In genomic region chr19:53130506-53130905, GRCh38 we compare ENCODE assay signal across 22 cellular contexts. TPM values are rescaled to one million over a fixed set of nuclear protein-coding genes. Genes with fewer than 3 reads are reported as not detected.
A peak's percentile ranks its signal among the peaks of the same experiment; 100 is the strongest.
DNase-seq lines count a peak whose midpoint lies in the region; ATAC-seq, FAIRE-seq and TF ChIP-seq lines count a peak whose summit lies in the region.
"Had no signal": no experiment of that assay in that cellular context is flagged by ENCODE, and none has a peak within 500 bp of the region (broad histone marks: within the 10 kb centered on the region; RNA-seq: fewer than 3 reads in every experiment).

No MANE protein-coding gene starts in this region.

- no peak for DNase-seq in right atrium auricular region (ENCODE audit: low spot score)
- no peak for DNase-seq in right cardiac atrium
- DNase-seq in dorsolateral prefrontal cortex, result peak in 3 of 10 donors; percentile 17 to 44 (median 43)
- DNase-seq in neural progenitor cell (ENCODE audit: low spot score), result peak; percentile 49
- no peak for DNase-seq in activated naive CD4-positive, alpha-beta T cell treated with anti-CD3 and anti-CD28 coated beads, Interleukin-2, amount 50 U/mL, for 16 hours
- no peak for DNase-seq in CD1c-positive myeloid dendritic cell (ENCODE audit: extremely low spot score)
- no peak for DNase-seq in urothelium cell line (ENCODE audit: low spot score)
- no peak for DNase-seq in NCI-H1694 (lab: John Stamatoyannopoulos, UW)
- DNase-seq: activated CD4-positive, alpha-beta T cell treated with anti-CD3 and anti-CD28 coated beads for 48 hours; activated naive CD4-positive, alpha-beta T cell; activated T-cell treated with anti-CD3 and anti-CD28 coated beads, Interleukin-2, amount 50 U/mL, for 48 hours; amniotic stem cell; left lung; NCI-H1092; NCI-H2029; NCI-H82; trophoblast cell had no signal

- H3K27me3 Mint-ChIP-seq in neural progenitor cell (ENCODE audit: insufficient read depth, low read depth), result peaks cover 7% of the 10 kb centered on the region

- H3K9me3 Mint-ChIP-seq in neural progenitor cell, result peaks cover 31% of the 10 kb centered on the region

- H3K36me3 Mint-ChIP-seq in neural progenitor cell, result peaks cover 19% of the 10 kb centered on the region

- H3K4me2 ChIP-seq in neural progenitor cell, result peak overlapping the region; percentile 61
- H3K4me2 ChIP-seq: BLaER1 had no signal

- H3K79me2 ChIP-seq in neural progenitor cell (ENCODE audit: low read depth), result peaks cover 10% of the 10 kb centered on the region

- no peak overlapping the region for H3K4me3 ChIP-seq in right atrium auricular region
- no peak overlapping the region for H3K4me3 ChIP-seq in right cardiac atrium (ENCODE audit: low read length)
- H3K4me3 ChIP-seq in dorsolateral prefrontal cortex, result peak overlapping the region in 39 of 59 donors; percentile 0 to 85 (median 68)
- peak overlapping the region; percentile 22 for H3K4me3 ChIP-seq in neural progenitor cell
- H3K4me3 ChIP-seq: BLaER1, left lung had no signal

- H3K36me3 ChIP-seq in right atrium auricular region (no peaks in the 10 kb centered on the region), neural progenitor cell (no peaks in the 10 kb centered on the region)
- H3K36me3 ChIP-seq: left lung had no signal

- H3K4me1 Mint-ChIP-seq in neural progenitor cell, result peaks cover 5% of the 10 kb centered on the region

- peaks cover 8% of the 10 kb centered on the region for H3F3A ChIP-seq in neural progenitor cell (ENCODE audit: low read depth)

- no peaks in the 10 kb centered on the region for H3K9me3 ChIP-seq in right atrium auricular region
- no peaks in the 10 kb centered on the region for H3K9me3 ChIP-seq in right cardiac atrium (ENCODE audit: control insufficient read depth, low read length)
- no peaks in the 10 kb centered on the region for H3K9me3 ChIP-seq in neural progenitor cell (ENCODE audit: low read depth)

- no peak for FAIRE-seq in urothelium cell line (lab: Jason Lieb, UNC)

- H3K27ac ChIP-seq in right atrium auricular region (peak overlapping the region; percentile 82 to 90), right cardiac atrium (ENCODE audit: low read length) (no peak overlapping the region), dorsolateral prefrontal cortex (peak overlapping the region in 38 of 59 donors; percentile 2 to 93 (median 63)), neural progenitor cell (no peak overlapping the region)
- H3K27ac ChIP-seq: BLaER1, left lung had no signal

- intact Hi-C loops in right cardiac atrium (cut with DNase I) (no loop called here), dorsolateral prefrontal cortex (cut with DNase I) (loop anchor here in 1 of 2 donors (2.0 kb wide), 1 partner anchor 16 kb away; no protein-coding TSS in a partner anchor)

- no peak overlapping the region for H2AFZ ChIP-seq in neural progenitor cell (replicated peaks)

- H3K9ac ChIP-seq in neural progenitor cell, result no peak overlapping the region
- H3K9ac ChIP-seq: BLaER1 had no signal

- peaks cover 4% of the 10 kb centered on the region for H4K20me1 ChIP-seq in neural progenitor cell (ENCODE audit: low read depth)
- H4K20me1 ChIP-seq: BLaER1 had no signal

- no peak overlapping the region for H3K4me3 Mint-ChIP-seq in neural progenitor cell

- TF ChIP-seq CTCF in right atrium auricular region (IDR thresholded peaks at IDR 0.05) (no peak), dorsolateral prefrontal cortex (IDR thresholded peaks at IDR 0.05 in 54 of 56, conservative IDR thresholded peaks at IDR 0.05 in 2 of 56; ENCODE audit: low read depth in 1 of 56, partially characterized antibody in 56 of 56) (peak in 1 of 56 donors; percentile 19), neural progenitor cell (IDR thresholded peaks at IDR 0.05) (no peak)

- ATAC-seq in right cardiac atrium, result no peak
- ATAC-seq: HCT116; left lung; natural killer cell treated with Interleukin-12 subunit alpha and Interleukin-12 subunit beta and Interleukin-15 and Interleukin-18, amount 100 ng/mL, for 72 hours; SK-N-SH treated with all-trans-retinoic acid at 6 μM for 48 hours had no signal

- H3K27me3 ChIP-seq in right atrium auricular region, result no peaks in the 10 kb centered on the region
- H3K27me3 ChIP-seq in right cardiac atrium (ENCODE audit: control insufficient read depth, insufficient read depth), result no peaks in the 10 kb centered on the region
- H3K27me3 ChIP-seq in dorsolateral prefrontal cortex, result no peaks in the 10 kb centered on the region
- H3K27me3 ChIP-seq in neural progenitor cell, result no peaks in the 10 kb centered on the region
- H3K27me3 ChIP-seq: BLaER1 had no signal

- H3K4me1 ChIP-seq in right atrium auricular region (peaks cover 0 to 12% of the 10 kb centered on the region in 2 donors), right cardiac atrium (ENCODE audit: control insufficient read depth, insufficient read depth, low read length) (peaks cover 2% of the 10 kb centered on the region), neural progenitor cell (peaks cover 23% of the 10 kb centered on the region)

- 64% methylated on average over 7 of the region's 7 CpGs for WGBS in right cardiac atrium

- H3K27ac Mint-ChIP-seq in neural progenitor cell, result no peak overlapping the region
- H3K27ac Mint-ChIP-seq: mesothelial cell of epicardium; natural killer cell treated with Interleukin-12 subunit alpha and Interleukin-12 subunit beta and Interleukin-15 and Interleukin-18, amount 100 ng/mL, for 72 hours had no signal

RNA-seq across cellular contexts. Expression of gene ZNF415, which starts 2.2 kb away (rescaled TPM):
- total RNA-seq in right atrium auricular region (10 to 100 TPM; 14.1 to 24.7 TPM), right cardiac atrium (10 to 100 TPM; 20.7 to 26.8 (median 22.1) TPM), dorsolateral prefrontal cortex (10 to 100 TPM; 24.2 to 55.5 (median 36.6) TPM), neural progenitor cell (ENCODE audit: low replicate concordance) (20.3 and 23.9 TPM in 2 replicates)
- polyA plus RNA-seq in right cardiac atrium, result 20.4 TPM

RNA-seq across cellular contexts. Expression of gene ZNF160, which starts 27.3 kb away (rescaled TPM):
- total RNA-seq in right atrium auricular region (10 to 100 TPM; 16.6 to 19.2 TPM), right cardiac atrium (10 to 100 TPM; 15.9 to 23.1 (median 18.1) TPM), dorsolateral prefrontal cortex (10 to 100 TPM; 31.4 to 79.2 (median 44.7) TPM), neural progenitor cell (ENCODE audit: low replicate concordance) (78.3 and 86.0 TPM in 2 replicates)
- 17.7 TPM for polyA plus RNA-seq in right cardiac atrium

RNA-seq across cellular contexts. Expression of gene ZNF347, which starts 28.3 kb away (rescaled TPM):
- total RNA-seq in right atrium auricular region, result 1 to 10 TPM; 4.1 to 5.1 TPM
- 1 to 10 TPM; 6.3 to 7.9 (median 7.3) TPM for total RNA-seq in right cardiac atrium
- 3.1 TPM for polyA plus RNA-seq in right cardiac atrium
- 10 to 100 TPM; 10.6 to 29.1 (median 17.1) TPM for total RNA-seq in dorsolateral prefrontal cortex
- 15.2 and 19.9 TPM in 2 replicates for total RNA-seq in neural progenitor cell (ENCODE audit: low replicate concordance)

Comparison
In these comparisons a context has a peak if more than half of its experiments do, and no peak if none do; other contexts are left out.
1. H3K27ac ChIP-seq: peak in right atrium auricular region (2 of 2) and dorsolateral prefrontal cortex (38 of 59); none in right cardiac atrium (single experiment) and neural progenitor cell (single experiment).
2. H3K4me3 ChIP-seq: peak in dorsolateral prefrontal cortex (39 of 59) and neural progenitor cell (single experiment); none in right atrium auricular region (0 of 2) and right cardiac atrium (single experiment).